ENCODE assay signal across 33 cellular contexts in the genomic region with DNA sequence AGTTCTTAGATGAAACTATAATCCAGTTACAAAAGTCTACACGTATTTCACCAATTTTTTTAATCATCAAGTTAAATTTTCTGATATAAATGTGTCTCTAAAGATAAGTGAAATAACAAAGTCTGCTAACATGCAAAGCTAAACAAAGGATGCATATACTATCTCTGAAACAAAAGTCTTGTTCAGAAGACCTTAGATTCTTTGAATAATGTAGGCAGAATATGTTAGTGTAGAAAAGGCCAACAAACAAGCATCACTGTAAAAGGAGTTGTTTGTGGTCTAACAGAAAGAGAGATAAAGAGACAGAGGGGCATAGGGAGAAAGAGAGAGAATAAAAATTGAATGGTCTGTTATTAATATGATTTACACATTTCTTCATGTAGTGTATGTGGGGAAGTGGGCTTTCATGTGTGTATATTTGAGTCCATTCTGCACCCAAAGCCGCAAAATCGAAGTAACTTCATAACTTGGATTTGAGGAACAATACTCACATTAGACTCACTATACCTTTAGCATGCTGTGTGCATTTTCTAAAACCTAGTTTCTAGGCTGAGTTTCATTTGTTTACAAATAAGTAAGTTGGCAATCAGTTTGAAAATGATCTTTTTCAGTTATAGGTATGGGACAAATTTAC.
"Had no signal": no experiment of that assay in that cellular context is flagged by ENCODE, and none has a peak within 500 bp of the region (broad histone marks: within the 10 kb centered on the region; RNA-seq: fewer than 3 reads in every experiment).

No MANE protein-coding gene starts in this region.

- H3K9me3 ChIP-seq: body of pancreas, heart right ventricle, left lung, lower lobe of right lung, mucosa of descending colon, neutrophil, tibial artery, upper lobe of right lung had no signal

- H3K4me1 ChIP-seq: body of pancreas, heart right ventricle, left lung, lower lobe of right lung, tibial artery, upper lobe of right lung had no signal

- H3K4me3 Mint-ChIP-seq: activated CD4-positive, alpha-beta T cell treated with anti-CD3 and anti-CD28 coated beads, Interleukin-2, amount 10 ng/mL, durations not matched to agents 24 days and 14 days; activated CD8-positive, alpha-beta memory T cell treated with anti-CD3 and anti-CD28 coated beads, Interleukin-2, amount 10 ng/mL, durations not matched to agents 7 days and 5 days; activated CD8-positive, alpha-beta T cell treated with anti-CD3 and anti-CD28 coated beads, Interleukin-2, amount 10 ng/mL, durations not matched to agents 7 days and 5 days; activated naive CD4-positive, alpha-beta T cell treated with anti-CD3 and anti-CD28 coated beads, Interleukin-2, amount 50 U/mL, for 24 hours; activated naive CD8-positive, alpha-beta T cell treated with anti-CD3 and anti-CD28 coated beads, Interleukin-2, amount 50 U/mL, for 24 hours; natural killer cell treated with Interleukin-12 subunit alpha and Interleukin-12 subunit beta and Interleukin-15 and Interleukin-18, amount 100 ng/mL, for 72 hours; stimulated activated effector memory CD8-positive, alpha-beta T cell treated with anti-CD3 and anti-CD28 coated beads, Interleukin-12 subunit alpha, Interleukin-12 subunit beta, amount 100 ng/mL, for 72 hours; stimulated activated naive CD8-positive, alpha-beta T cell treated with anti-CD3 and anti-CD28 coated beads, Interleukin-15, Interleukin-2, amounts not matched to agents 100 ng/mL and 50 ng/mL, for 24 hours; T-helper 1 cell treated with Interleukin-12 subunit alpha and Interleukin-12 subunit beta and Interleukin-4 antibody, amounts not matched to agents 30 μg/mL and 1 μg/mL, for 36 hours had no signal

- H3K27me3 ChIP-seq: body of pancreas, heart right ventricle, left lung, neutrophil, tibial artery, upper lobe of right lung had no signal

- H3K36me3 Mint-ChIP-seq: activated CD8-positive, alpha-beta memory T cell treated with anti-CD3 and anti-CD28 coated beads, Interleukin-2, amount 10 ng/mL, durations not matched to agents 7 days and 5 days; activated naive CD4-positive, alpha-beta T cell treated with anti-CD3 and anti-CD28 coated beads, Interleukin-2, amount 50 U/mL, for 24 hours; stimulated activated effector memory CD8-positive, alpha-beta T cell treated with anti-CD3 and anti-CD28 coated beads, Interleukin-12 subunit alpha, Interleukin-12 subunit beta, amount 100 ng/mL, for 72 hours had no signal

- H3K4me1 Mint-ChIP-seq: activated CD4-positive, alpha-beta T cell treated with anti-CD3 and anti-CD28 coated beads, Interleukin-2, amount 10 ng/mL, durations not matched to agents 24 days and 14 days; activated CD8-positive, alpha-beta memory T cell treated with anti-CD3 and anti-CD28 coated beads, Interleukin-2, amount 10 ng/mL, durations not matched to agents 7 days and 5 days; activated naive CD4-positive, alpha-beta T cell treated with anti-CD3 and anti-CD28 coated beads, Interleukin-2, amount 50 U/mL, for 24 hours; activated naive CD8-positive, alpha-beta T cell treated with anti-CD3 and anti-CD28 coated beads, Interleukin-2, amount 50 U/mL, for 24 hours; stimulated activated effector memory CD8-positive, alpha-beta T cell treated with anti-CD3 and anti-CD28 coated beads, Interleukin-12 subunit alpha, Interleukin-12 subunit beta, amount 100 ng/mL, for 72 hours had no signal

- ATAC-seq: activated CD8-positive, alpha-beta memory T cell treated with anti-CD3 and anti-CD28 coated beads, Interleukin-2, amount 10 ng/mL, durations not matched to agents 7 days and 5 days; activated CD8-positive, alpha-beta T cell treated with anti-CD3 and anti-CD28 coated beads, Interleukin-2, amount 10 ng/mL, durations not matched to agents 7 days and 5 days; activated naive CD8-positive, alpha-beta T cell treated with anti-CD3 and anti-CD28 coated beads, Interleukin-2, amount 50 U/mL, for 24 hours; body of pancreas; heart right ventricle; left lung; lower lobe of right lung; mucosa of descending colon; natural killer cell treated with Interleukin-12 subunit alpha and Interleukin-12 subunit beta and Interleukin-15 and Interleukin-18, amount 100 ng/mL, for 72 hours; sciatic nerve; stimulated activated effector memory CD8-positive, alpha-beta T cell treated with anti-CD3 and anti-CD28 coated beads, Interleukin-12 subunit alpha, Interleukin-12 subunit beta, amount 100 ng/mL, for 72 hours; upper lobe of right lung had no signal

- H3K27me3 Mint-ChIP-seq: activated CD4-positive, alpha-beta T cell treated with anti-CD3 and anti-CD28 coated beads, Interleukin-2, amount 10 ng/mL, durations not matched to agents 24 days and 14 days; activated CD8-positive, alpha-beta memory T cell treated with anti-CD3 and anti-CD28 coated beads, Interleukin-2, amount 10 ng/mL, durations not matched to agents 7 days and 5 days; activated naive CD4-positive, alpha-beta T cell treated with anti-CD3 and anti-CD28 coated beads, Interleukin-2, amount 50 U/mL, for 24 hours; activated naive CD8-positive, alpha-beta T cell treated with anti-CD3 and anti-CD28 coated beads, Interleukin-2, amount 50 U/mL, for 24 hours; natural killer cell treated with Interleukin-12 subunit alpha and Interleukin-12 subunit beta and Interleukin-15 and Interleukin-18, amount 100 ng/mL, for 72 hours; progenitor cell of endocrine pancreas; stimulated activated naive CD8-positive, alpha-beta T cell treated with anti-CD3 and anti-CD28 coated beads, Interleukin-15, Interleukin-2, amounts not matched to agents 100 ng/mL and 50 ng/mL, for 24 hours had no signal

- H3K4me3 ChIP-seq: body of pancreas, coronary artery, heart right ventricle, left lung, lower lobe of right lung, mucosa of descending colon, skin epidermis, tibial artery, upper lobe of right lung had no signal

- H3K36me3 ChIP-seq: heart right ventricle, left lung, lower lobe of right lung, neutrophil, tibial artery, upper lobe of right lung had no signal

- DNase-seq: activated CD4-positive, alpha-beta T cell treated with anti-CD3 and anti-CD28 coated beads, Interleukin-2, amount 10 ng/mL, durations not matched to agents 24 days and 14 days; activated CD4-positive, CD25-positive, alpha-beta regulatory T cell treated with anti-CD3 and anti-CD28 coated beads, Interleukin-2, amount 50 U/mL, for 72 hours; activated CD8-positive, alpha-beta memory T cell treated with anti-CD3 and anti-CD28 coated beads, Interleukin-2, amount 10 ng/mL, durations not matched to agents 7 days and 5 days; activated CD8-positive, alpha-beta T cell treated with anti-CD3 and anti-CD28 coated beads, Interleukin-2, amount 10 ng/mL, durations not matched to agents 7 days and 5 days; activated naive CD8-positive, alpha-beta T cell treated with anti-CD3 and anti-CD28 coated beads, Interleukin-2, amount 50 U/mL, for 24 hours; activated T-cell treated with anti-CD3 and anti-CD28 coated beads, Interleukin-2, amount 50 U/mL, for 48 hours; anterior cingulate cortex; body of pancreas; cerebellar nuclear complex; heart right ventricle; kidney glomerular epithelial cell; left lung; lower lobe of right lung; mesendoderm; mucosa of descending colon; retina; stimulated activated CD4-positive, alpha-beta T cell treated with anti-CD3 and anti-CD28 coated beads, Interleukin-12 subunit alpha, Interleukin-12 subunit beta, amount 100 ng/mL, for 4 hours; stimulated activated CD4-positive, alpha-beta T cell treated with anti-CD3 and anti-CD28 coated beads, Interleukin-4, amount 100 ng/mL, for 24 hours; SW 1271; T-helper 9 cell; tibial artery; upper lobe of right lung had no signal

- H3K27ac Mint-ChIP-seq: activated CD4-positive, alpha-beta T cell treated with anti-CD3 and anti-CD28 coated beads, Interleukin-2, amount 10 ng/mL, durations not matched to agents 24 days and 14 days; activated CD8-positive, alpha-beta memory T cell treated with anti-CD3 and anti-CD28 coated beads, Interleukin-2, amount 10 ng/mL, durations not matched to agents 7 days and 5 days; activated CD8-positive, alpha-beta T cell treated with anti-CD3 and anti-CD28 coated beads, Interleukin-2, amount 10 ng/mL, durations not matched to agents 7 days and 5 days; activated naive CD4-positive, alpha-beta T cell treated with anti-CD3 and anti-CD28 coated beads, Interleukin-2, amount 50 U/mL, for 24 hours; activated naive CD8-positive, alpha-beta T cell treated with anti-CD3 and anti-CD28 coated beads, Interleukin-2, amount 50 U/mL, for 24 hours; activated T-helper 2 cell treated with anti-CD3 and anti-CD28 coated beads, Interferon-gamma antibody, Interleukin-2, Interleukin-4, amounts not matched to agents 10 μg/mL and 5 μg/mL and 100 μg/mL, durations not matched to agents 14 hours and 24 hours and 36 hours; natural killer cell treated with Interleukin-12 subunit alpha and Interleukin-12 subunit beta and Interleukin-15 and Interleukin-18, amount 100 ng/mL, for 72 hours; progenitor cell of endocrine pancreas; stimulated activated effector memory CD8-positive, alpha-beta T cell treated with anti-CD3 and anti-CD28 coated beads, Interleukin-12 subunit alpha, Interleukin-12 subunit beta, amount 100 ng/mL, for 72 hours; stimulated activated naive CD8-positive, alpha-beta T cell treated with anti-CD3 and anti-CD28 coated beads, Interleukin-15, Interleukin-2, amounts not matched to agents 100 ng/mL and 50 ng/mL, for 24 hours; T-helper 1 cell treated with Interleukin-12 subunit alpha and Interleukin-12 subunit beta and Interleukin-4 antibody, amounts not matched to agents 30 μg/mL and 1 μg/mL, for 36 hours had no signal

- H3K27ac ChIP-seq: body of pancreas, coronary artery, heart right ventricle, left lung, lower lobe of right lung, neutrophil, skin epidermis, tibial artery, upper lobe of right lung had no signal
